In genomic region chr3:69743975-69744374, GRCh38 we compare ENCODE assay signal across 27 cellular contexts. TPM values are rescaled to one million over a fixed set of nuclear protein-coding genes. Genes with fewer than 3 reads are reported as not detected.
"Had no signal": no experiment of that assay in that cellular context is flagged by ENCODE, and none has a peak within 500 bp of the region (broad histone marks: within the 10 kb centered on the region; RNA-seq: fewer than 3 reads in every experiment).

No MANE protein-coding gene starts in this region.

- H3K27ac Mint-ChIP-seq: activated CD8-positive, alpha-beta T cell treated with anti-CD3 and anti-CD28 coated beads for 36 hours; activated naive CD8-positive, alpha-beta T cell treated with anti-CD3 and anti-CD28 coated beads, Interleukin-2, amount 10 ng/mL, durations not matched to agents 7 days and 5 days; T-helper 2 cell treated with Interferon-gamma antibody and Interleukin-4, amounts not matched to agents 5 μg/mL and 100 μg/mL, for 36 hours had no signal

- H3K27me3 ChIP-seq: ascending aorta, body of pancreas, MG63, SJSA1 had no signal

- DNase-seq: activated CD4-positive, alpha-beta T cell treated with anti-CD3 and anti-CD28 coated beads for 4 hours; activated CD8-positive, alpha-beta memory T cell treated with anti-CD3 and anti-CD28 coated beads, Interleukin-2, amount 50 U/mL, for 4 hours; activated CD8-positive, alpha-beta T cell treated with anti-CD3 and anti-CD28 coated beads for 36 hours; activated naive CD4-positive, alpha-beta T cell treated with anti-CD3 and anti-CD28 coated beads, Interleukin-2, amount 50 U/mL, for 16 hours; activated naive CD8-positive, alpha-beta T cell treated with anti-CD3 and anti-CD28 coated beads, Interleukin-2, amount 10 ng/mL, durations not matched to agents 7 days and 5 days; amniotic stem cell; body of pancreas; MG63; MV-4-11; NCI-H1105; NCI-H1436; NCI-H1694 treated with DMSO at 0.1 percent for 48 hours; NCI-H2029 treated with DMSO at 0.1 percent for 48 hours; NCI-H345; NCI-H510A treated with DMSO at 0.1 percent for 48 hours; NCI-H69; PC-3; SHP77; SW 1271 had no signal

- H3K36me3 ChIP-seq: ascending aorta, MG63 had no signal

- ATAC-seq: activated CD4-positive, CD25-positive, alpha-beta regulatory T cell treated with anti-CD3 and anti-CD28 coated beads, Interleukin-2, amount 50 U/mL, for 24 hours; activated CD8-positive, alpha-beta T cell treated with anti-CD3 and anti-CD28 coated beads for 36 hours; body of pancreas; PC-3; SK-N-SH treated with all-trans-retinoic acid at 6 μM for 48 hours had no signal

- H3K27ac ChIP-seq: ascending aorta, body of pancreas, SJSA1 had no signal

- H3K9me3 ChIP-seq: ascending aorta, body of pancreas, MG63, SJSA1 had no signal

- H3K36me3 Mint-ChIP-seq: activated naive CD8-positive, alpha-beta T cell treated with anti-CD3 and anti-CD28 coated beads, Interleukin-2, amount 10 ng/mL, durations not matched to agents 7 days and 5 days had no signal

- FAIRE-seq: bronchial epithelial cell, RCC 7860 had no signal

- H3K4me3 Mint-ChIP-seq: activated CD8-positive, alpha-beta T cell treated with anti-CD3 and anti-CD28 coated beads for 36 hours; activated naive CD8-positive, alpha-beta T cell treated with anti-CD3 and anti-CD28 coated beads, Interleukin-2, amount 10 ng/mL, durations not matched to agents 7 days and 5 days; T-helper 2 cell treated with Interferon-gamma antibody and Interleukin-4, amounts not matched to agents 5 μg/mL and 100 μg/mL, for 36 hours had no signal

- H3K9me3 Mint-ChIP-seq: activated CD8-positive, alpha-beta T cell treated with anti-CD3 and anti-CD28 coated beads for 36 hours; activated naive CD8-positive, alpha-beta T cell treated with anti-CD3 and anti-CD28 coated beads, Interleukin-2, amount 10 ng/mL, durations not matched to agents 7 days and 5 days; T-helper 2 cell treated with Interferon-gamma antibody and Interleukin-4, amounts not matched to agents 5 μg/mL and 100 μg/mL, for 36 hours had no signal

- H3K4me3 ChIP-seq: ascending aorta, body of pancreas, MG63, SJSA1 had no signal

RNA-seq across cellular contexts. Expression of gene MITF, which starts 4.7 kb away (rescaled TPM):
- total RNA-seq: activated CD8-positive, alpha-beta T cell treated with anti-CD3 and anti-CD28 coated beads for 36 hours; T-helper 1 cell treated with Interleukin-12 subunit alpha and Interleukin-12 subunit beta and Interleukin-4 antibody, amounts not matched to agents 30 ng/mL and 1 ng/mL, for 36 hours had no signal
